Comparison of ENCODE assay signal across 18 cellular contexts in the genomic region with DNA sequence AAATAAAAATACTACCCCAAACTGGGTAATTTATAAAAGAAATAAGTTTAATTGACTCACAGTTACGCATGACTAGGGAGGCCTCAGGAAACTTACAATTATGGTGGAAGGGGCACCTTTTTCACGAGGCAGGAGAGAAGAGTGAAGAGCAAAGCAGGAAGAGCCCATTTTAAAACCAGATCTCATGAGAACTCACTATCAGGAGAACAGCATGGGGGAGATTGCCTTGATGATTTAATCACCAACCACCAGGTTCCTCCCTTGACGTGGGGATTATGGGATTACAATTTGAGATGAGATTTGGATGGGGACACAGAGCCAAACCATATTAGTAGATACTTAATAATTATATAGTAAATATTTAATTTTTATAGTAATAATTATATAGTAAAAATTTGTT. TPM values are rescaled to one million over a fixed set of nuclear protein-coding genes. Genes with fewer than 3 reads are reported as not detected.
DNase-seq lines count a peak whose midpoint lies in the region; ATAC-seq, FAIRE-seq and TF ChIP-seq lines count a peak whose summit lies in the region.
"Had no signal": no experiment of that assay in that cellular context is flagged by ENCODE, and none has a peak within 500 bp of the region (broad histone marks: within the 10 kb centered on the region; RNA-seq: fewer than 3 reads in every experiment).

No MANE protein-coding gene starts in this region.

- no peaks in the 10 kb centered on the region for H3K27me3 Mint-ChIP-seq in CD14-positive monocyte (ENCODE audit: low read depth in 3 of 3)
- H3K27me3 Mint-ChIP-seq in activated naive CD8-positive, alpha-beta T cell treated with anti-CD3 and anti-CD28 coated beads, Interleukin-2, amount 50 U/mL, for 24 hours = no peaks in the 10 kb centered on the region
- H3K27me3 Mint-ChIP-seq: CD8-positive, alpha-beta memory T cell had no signal

- intact Hi-C loops in CD14-positive monocyte (cut with micrococcal nuclease) (no loop called here), K562 (cut with micrococcal nuclease) (no loop called here), HepG2 (cut with micrococcal nuclease; ENCODE audit: unreplicated experiment) (loop anchor here (2.0 to 5.0 kb wide), 2 partner anchors 50 to 257 kb away; no protein-coding TSS in a partner anchor)

- TF ChIP-seq EP300 in K562 (IDR thresholded peaks at IDR 0.05; ENCODE audit: low read length) (no peak), HepG2 (IDR thresholded peaks at IDR 0.05; ENCODE audit: low read depth in 2 of 2, low read length in 2 of 2) (no peak), HepG2 (CRISPR knock-in tag; IDR thresholded peaks at IDR 0.05; ENCODE audit: borderline replicate concordance) (no peak)

- H4K20me1 ChIP-seq in K562 (replicated peaks; ENCODE audit: control insufficient read depth, insufficient read depth, low read length) (no peaks in the 10 kb centered on the region), HepG2 (ENCODE audit: insufficient read depth, low read length) (no peaks in the 10 kb centered on the region), osteoblast (ENCODE audit: insufficient read depth, low read length) (no peaks in the 10 kb centered on the region)

- DNase-seq in CD14-positive monocyte (ENCODE audit: low spot score) (no peak), K562 (ENCODE audit: extremely low read depth in 1 of 4, low spot score in 3 of 4) (no peak), HepG2 (ENCODE audit: low spot score) (no peak), osteoblast (ENCODE audit: insufficient read length, low spot score, missing footprints) (no peak)
- no peak for DNase-seq in activated naive CD8-positive, alpha-beta T cell treated with anti-CD3 and anti-CD28 coated beads, Interleukin-2, amount 50 U/mL, for 24 hours
- DNase-seq: CD8-positive, alpha-beta memory T cell; NCI-H1417 treated with DMSO at 0.1 percent for 48 hours; NCI-H1930; NCI-H526 treated with DMSO at 0.1 percent for 48 hours; NK-92 treated with Interleukin-12 subunit alpha and Interleukin-12 subunit beta, amount 100 ng/mL, for 24 hours had no signal

- H3K9me3 Mint-ChIP-seq in CD14-positive monocyte = peaks cover 2 to 16% (median 5%) of the 10 kb centered on the region in 7 donors
- peaks cover 8% of the 10 kb centered on the region for H3K9me3 Mint-ChIP-seq in activated naive CD8-positive, alpha-beta T cell treated with anti-CD3 and anti-CD28 coated beads, Interleukin-2, amount 50 U/mL, for 24 hours

- POLR2A ChIA-PET in K562 (lab: Yijun Ruan, JAX) (no interaction called here), HepG2 (lab: Yijun Ruan, JAX) (interaction anchor here (1.2 to 3.7 kb wide), 4 partner anchors 10 to 198 kb away, joined by 3 to 32 read pairs (median 12); a partner anchor contains a TSS)

- H3K4me1 ChIP-seq in K562 (replicated peaks in 1 of 2; ENCODE audit: control insufficient read depth in 2 of 2, insufficient read depth in 2 of 2, low read length in 2 of 2) = peaks cover 0 to 7% of the 10 kb centered on the region in 2 experiments; a peak in 2 of 5 replicates
- peaks cover 34% of the 10 kb centered on the region for H3K4me1 ChIP-seq in HepG2 (ENCODE audit: insufficient read depth, low read length)
- H3K4me1 ChIP-seq in osteoblast (ENCODE audit: insufficient read depth, low read length) = peaks cover 7% of the 10 kb centered on the region

- CTCF ChIA-PET in K562 (lab: Yijun Ruan, JAX; ENCODE audit: low intra/inter-chr PET ratio) = no interaction called here
- CTCF ChIA-PET in HepG2 (lab: Yijun Ruan, JAX; ENCODE audit: low intra/inter-chr PET ratio, low total read pairs) = no interaction called here

- no peak for ATAC-seq in K562
- peak; percentile 34 for ATAC-seq in HepG2
- ATAC-seq in activated naive CD8-positive, alpha-beta T cell treated with anti-CD3 and anti-CD28 coated beads, Interleukin-2, amount 50 U/mL, for 24 hours = no peak
- no peak for ATAC-seq in GM21367 (IDR thresholded peaks at IDR 0.05; ENCODE audit: unreplicated experiment)
- no peak for ATAC-seq in HG02938 (IDR thresholded peaks at IDR 0.05; ENCODE audit: unreplicated experiment)
- no peak for ATAC-seq in HG02884 (IDR thresholded peaks at IDR 0.05; ENCODE audit: unreplicated experiment)
- ATAC-seq: Right ventricle myocardium inferior had no signal

- peaks cover 19% of the 10 kb centered on the region for H3K4me1 Mint-ChIP-seq in CD14-positive monocyte
- peaks cover 6% of the 10 kb centered on the region for H3K4me1 Mint-ChIP-seq in activated naive CD8-positive, alpha-beta T cell treated with anti-CD3 and anti-CD28 coated beads, Interleukin-2, amount 50 U/mL, for 24 hours

- FAIRE-seq in K562 (lab: Jason Lieb, UNC) (no peak), HepG2 (lab: Jason Lieb, UNC) (no peak)
- FAIRE-seq: GM12891, GM18507, H54 had no signal

- H3K27ac ChIP-seq in K562 (ENCODE audit: extremely low read depth, low read depth, low read length) (no peak overlapping the region), HepG2 (ENCODE audit: extremely low read length, insufficient read depth, low read length) (peak overlapping the region; percentile 65), osteoblast (ENCODE audit: low read depth, low read length) (peak overlapping the region; percentile 71)
- H3K27ac ChIP-seq: BLaER1 treated with 17β-estradiol and CSF1 and Interleukin-3, amounts not matched to agents 10 nM and 100 nM had no signal

- H3K4me3 ChIP-seq in K562 = no peak overlapping the region
- H3K4me3 ChIP-seq in HepG2 (replicated peaks in 1 of 3; ENCODE audit: insufficient read depth in 1 of 3, low read depth in 2 of 3, low read length in 3 of 3) = no peak overlapping the region
- no peak overlapping the region for H3K4me3 ChIP-seq in osteoblast (ENCODE audit: insufficient read depth, low read length)
- H3K4me3 ChIP-seq: BLaER1 treated with 17β-estradiol and CSF1 and Interleukin-3, amounts not matched to agents 10 nM and 100 nM had no signal

- H3K27me3 ChIP-seq in K562 (ENCODE audit: control insufficient read depth in 2 of 2, insufficient read depth in 2 of 2, low read length in 2 of 2) (no peaks in the 10 kb centered on the region), HepG2 (ENCODE audit: control insufficient read depth in 1 of 2, insufficient read depth in 2 of 2, low read length in 2 of 2) (no peaks in the 10 kb centered on the region), osteoblast (ENCODE audit: insufficient read depth, low read length) (no peaks in the 10 kb centered on the region)
- H3K27me3 ChIP-seq: BLaER1 treated with 17β-estradiol and CSF1 and Interleukin-3, amounts not matched to agents 10 nM and 100 nM had no signal

- H3K9ac ChIP-seq in K562 (ENCODE audit: insufficient read depth in 1 of 2, low read depth in 2 of 2, low read length in 2 of 2) = no peak overlapping the region
- no peak overlapping the region for H3K9ac ChIP-seq in HepG2 (ENCODE audit: insufficient read depth, low read depth, low read length)
- H3K9ac ChIP-seq: BLaER1 treated with 17β-estradiol and CSF1 and Interleukin-3, amounts not matched to agents 10 nM and 100 nM had no signal

- H2AFZ ChIP-seq in K562 (ENCODE audit: low read depth, low read length) (no peak overlapping the region), HepG2 (ENCODE audit: low read length) (no peak overlapping the region), osteoblast (ENCODE audit: low read length) (no peak overlapping the region)

- H3K36me3 Mint-ChIP-seq in CD14-positive monocyte = peaks cover 25 to 35% of the 10 kb centered on the region in 2 donors
- peaks cover 51% of the 10 kb centered on the region for H3K36me3 Mint-ChIP-seq in activated naive CD8-positive, alpha-beta T cell treated with anti-CD3 and anti-CD28 coated beads, Interleukin-2, amount 50 U/mL, for 24 hours (ENCODE audit: low read depth)

- no peak for TF ChIP-seq CTCF in CD14-positive monocyte (IDR thresholded peaks at IDR 0.05)
- no peak for TF ChIP-seq CTCF in K562 (IDR thresholded peaks at IDR 0.05 in 2 of 3, conservative IDR thresholded peaks at IDR 0.05 in 1 of 3; ENCODE audit: insufficient read depth in 2 of 3, low read depth in 1 of 3, low read length in 3 of 3)
- TF ChIP-seq CTCF in HepG2 (CRISPR knock-in tag; IDR thresholded peaks at IDR 0.05) = no peak
- no peak for TF ChIP-seq CTCF in osteoblast (IDR thresholded peaks at IDR 0.05; ENCODE audit: extremely low read depth, low read depth, low read length)

- 67% methylated on average over 3 of the region's 3 CpGs for WGBS in K562 (ENCODE audit: insufficient coverage, low coverage, missing lambda C conversion rate)
- WGBS in HepG2 (ENCODE audit: low lambda C conversion rate) = 94% methylated on average over 3 of the region's 3 CpGs

- in situ Hi-C loops in K562 (cut with MboI) (no loop called here), HepG2 (cut with HindIII; ENCODE audit: extremely low pct_ligation_motif_present, low pct_unique_long_range_greater_than_20kb) (no loop called here)

- BruUV-seq in K562 (replicated peaks; lab: Mats Ljungman, UMichigan) (no TSS peak), HepG2 (replicated peaks; lab: Mats Ljungman, UMichigan) (no TSS peak)

- H3K79me2 ChIP-seq in K562 (ENCODE audit: control insufficient read depth, insufficient read depth, low read length) (peaks cover 71% of the 10 kb centered on the region), HepG2 (ENCODE audit: insufficient read depth, low read length) (peaks cover 32% of the 10 kb centered on the region), osteoblast (ENCODE audit: insufficient read depth, low read length) (peaks cover 44% of the 10 kb centered on the region)

- H3K4me2 ChIP-seq in K562 (ENCODE audit: insufficient read depth, low read length) = no peak overlapping the region
- peak overlapping the region; percentile 42; the same call in 1 of the 2 replicates for H3K4me2 ChIP-seq in HepG2 (ENCODE audit: low read depth, low read length)
- no peak overlapping the region for H3K4me2 ChIP-seq in osteoblast (ENCODE audit: insufficient read depth, low read length)

- no peaks in the 10 kb centered on the region for H3K9me1 ChIP-seq in K562 (ENCODE audit: control insufficient read depth, insufficient read depth, low read length)

- H3K9me3 ChIP-seq in K562 (replicated peaks; ENCODE audit: control insufficient read depth, insufficient read depth, low read depth, low read length) (peaks cover 22% of the 10 kb centered on the region), HepG2 (ENCODE audit: low read length) (peaks cover 15% of the 10 kb centered on the region), osteoblast (ENCODE audit: low read depth, low read length) (no peaks in the 10 kb centered on the region)

- TF ChIP-seq POLR2A in K562 (conservative IDR thresholded peaks at IDR 0.05) (no peak), HepG2 (IDR thresholded peaks at IDR 0.05; ENCODE audit: insufficient read depth in 1 of 2, low read depth in 2 of 2, low read length in 2 of 2) (no peak)

- no peak for TF ChIP-seq RAD21 in K562 (CRISPR knock-in tag; conservative IDR thresholded peaks at IDR 0.05 in 1 of 2, IDR thresholded peaks at IDR 0.05 in 1 of 2)
- no peak for TF ChIP-seq RAD21 in HepG2 (CRISPR knock-in tag; IDR thresholded peaks at IDR 0.05)

- no peak overlapping the region for H3K4me3 Mint-ChIP-seq in CD14-positive monocyte
- no peak overlapping the region for H3K4me3 Mint-ChIP-seq in activated naive CD8-positive, alpha-beta T cell treated with anti-CD3 and anti-CD28 coated beads, Interleukin-2, amount 50 U/mL, for 24 hours
- H3K4me3 Mint-ChIP-seq: CD8-positive, alpha-beta memory T cell had no signal

- H3K36me3 ChIP-seq in K562 (ENCODE audit: control insufficient read depth, insufficient read depth, low read length) (peaks cover 40% of the 10 kb centered on the region), HepG2 (replicated peaks in 1 of 2; ENCODE audit: control insufficient read depth in 1 of 2, insufficient read depth in 2 of 2, low read length in 2 of 2) (peaks cover 6 to 11% of the 10 kb centered on the region in 2 experiments; a peak in 3 of 5 replicates), osteoblast (ENCODE audit: insufficient read depth, low read length) (peaks cover 5% of the 10 kb centered on the region)

- peak overlapping the region; percentile 7 to 89 (median 77) for H3K27ac Mint-ChIP-seq in CD14-positive monocyte
- no peak overlapping the region for H3K27ac Mint-ChIP-seq in activated naive CD8-positive, alpha-beta T cell treated with anti-CD3 and anti-CD28 coated beads, Interleukin-2, amount 50 U/mL, for 24 hours

RNA-seq across cellular contexts. Expression of a gene that starts 10.1 kb away (rescaled TPM):
- 10 to 100 TPM; 29.1 to 30.2 TPM for polyA plus RNA-seq in CD14-positive monocyte
- 16.2 and 28.9 TPM in 2 replicates for total RNA-seq in K562 (2011; cell fraction: chromatin; rRNA removed; ENCODE audit: low replicate concordance)
- total RNA-seq in K562 (2011; cell fraction: nucleolus; rRNA removed) = 30.3 and 34.9 TPM in 2 replicates
- 34.8 and 44.1 TPM in 2 replicates for total RNA-seq in K562 (2011; cell fraction: nucleoplasm; rRNA removed)
- total RNA-seq in K562 (2014; rRNA removed) = 37.8 and 53.7 TPM in 2 replicates
- total RNA-seq in K562 (2014; rRNA removed; fragmentation: Illumina TruSeq; extraction: Trizol) = 68.4 and 73.7 TPM in 2 replicates
- 53.2 and 59.8 TPM in 2 replicates for total RNA-seq in K562 (2015; rRNA removed; fragmentation: Illumina TruSeq; extraction: Trizol)
- total RNA-seq in K562 (2021) = 50.2 and 55.9 TPM in 2 replicates
- polyA plus RNA-seq in K562 (2011; rRNA removed) = 48.3 and 69.5 TPM in 2 replicates
- polyA plus RNA-seq in K562 (2011; cell fraction: cytosol; rRNA removed) = 22.1 and 27.2 TPM in 2 replicates
- 15.0 and 15.3 TPM in 2 replicates for polyA plus RNA-seq in K562 (2011; cell fraction: nucleus; rRNA removed)
- 78.0 and 85.1 TPM in 2 replicates for polyA plus RNA-seq in K562 (2012)
- 47.1 and 53.5 TPM in 2 replicates for polyA plus RNA-seq in K562 (2014; fragmentation: Illumina TruSeq; extraction: Trizol)
- polyA plus RNA-seq in K562 (2014; fragmentation: Nextera tagmentation; extraction: Ambion mirVana) = 10 to 100 TPM; 87.2 to 91.4 TPM
- 46.9 and 54.2 TPM in 2 replicates for polyA plus RNA-seq in K562 (2014; rRNA removed)
- 21.6 and 27.4 TPM in 2 replicates for polyA minus RNA-seq in K562 (2011; rRNA and poly(A)+ RNA removed)
- polyA minus RNA-seq in K562 (2011; cell fraction: cytosol; rRNA and poly(A)+ RNA removed) = 11.4 and 21.0 TPM in 2 replicates
- 5.1 and 8.3 TPM in 2 replicates for polyA minus RNA-seq in K562 (2011; cell fraction: nucleus; rRNA and poly(A)+ RNA removed)
- 35.5 and 37.7 TPM in 2 replicates for total RNA-seq in HepG2 (2016; rRNA removed; fragmentation: Illumina TruSeq; extraction: Trizol)
- total RNA-seq in HepG2 (2016; cell fraction: cytosol; rRNA removed; fragmentation: Illumina TruSeq; extraction: Trizol; ENCODE audit: low read depth) = 44.0 and 52.2 TPM in 2 replicates
- 36.2 and 41.7 TPM in 2 replicates for total RNA-seq in HepG2 (2016; cell fraction: insoluble cytoplasmic fraction; rRNA removed; fragmentation: Illumina TruSeq; extraction: Trizol)
- 50.6 and 52.5 TPM in 2 replicates for total RNA-seq in HepG2 (2016; cell fraction: membrane; rRNA removed; fragmentation: Illumina TruSeq; extraction: Trizol)
- 19.8 and 23.3 TPM in 2 replicates for total RNA-seq in HepG2 (2016; cell fraction: nucleus; rRNA removed; fragmentation: Illumina TruSeq; extraction: Trizol)
- 23.4 and 24.5 TPM in 2 replicates for polyA plus RNA-seq in HepG2 (2011; rRNA removed)
- 12.7 and 14.1 TPM in 2 replicates for polyA plus RNA-seq in HepG2 (2011; cell fraction: cytosol; rRNA removed)
- polyA plus RNA-seq in HepG2 (2011; cell fraction: nucleus; rRNA removed) = 3.9 and 5.2 TPM in 2 replicates
- 40.0 and 43.1 TPM in 2 replicates for polyA plus RNA-seq in HepG2 (2012)
- 65.0 and 79.1 TPM in 2 replicates for polyA plus RNA-seq in HepG2 (2016; cell fraction: cytosol; fragmentation: Illumina TruSeq; extraction: Trizol; ENCODE audit: low read depth)
- 46.6 and 50.9 TPM in 2 replicates for polyA plus RNA-seq in HepG2 (2016; cell fraction: insoluble cytoplasmic fraction; fragmentation: Illumina TruSeq; extraction: Trizol; ENCODE audit: low read depth)
- 52.5 and 57.2 TPM in 2 replicates for polyA plus RNA-seq in HepG2 (2016; cell fraction: membrane; fragmentation: Illumina TruSeq; extraction: Trizol; ENCODE audit: low read depth)
- 52.6 and 60.4 TPM in 2 replicates for polyA plus RNA-seq in HepG2 (2016; cell fraction: nucleus; fragmentation: Illumina TruSeq; extraction: Trizol; ENCODE audit: insufficient read depth, low read depth)
- polyA minus RNA-seq in HepG2 (2011; rRNA and poly(A)+ RNA removed; ENCODE audit: low replicate concordance) = 25.6 and 28.4 TPM in 2 replicates
- 13.2 and 14.0 TPM in 2 replicates for polyA minus RNA-seq in HepG2 (2011; cell fraction: cytosol; rRNA and poly(A)+ RNA removed)
- polyA minus RNA-seq in HepG2 (2011; cell fraction: nucleus; rRNA and poly(A)+ RNA removed) = 5.6 and 6.4 TPM in 2 replicates
- 25.6 and 26.4 TPM in 2 replicates for total RNA-seq in osteoblast

RNA-seq across cellular contexts. Expression of a gene that starts 51.5 kb away (rescaled TPM):
- 100 to 1,000 TPM; 457 to 499 TPM for polyA plus RNA-seq in CD14-positive monocyte
- 106 and 238 TPM in 2 replicates for total RNA-seq in K562 (2011; cell fraction: chromatin; rRNA removed; ENCODE audit: low replicate concordance)
- 61.5 and 87.0 TPM in 2 replicates for total RNA-seq in K562 (2011; cell fraction: nucleolus; rRNA removed)
- total RNA-seq in K562 (2011; cell fraction: nucleoplasm; rRNA removed) = 180 and 303 TPM in 2 replicates
- total RNA-seq in K562 (2014; rRNA removed) = 434 and 562 TPM in 2 replicates
- total RNA-seq in K562 (2014; rRNA removed; fragmentation: Illumina TruSeq; extraction: Trizol) = 257 and 281 TPM in 2 replicates
- total RNA-seq in K562 (2015; rRNA removed; fragmentation: Illumina TruSeq; extraction: Trizol) = 305 and 313 TPM in 2 replicates
- total RNA-seq in K562 (2021) = 276 and 281 TPM in 2 replicates
- 348 and 408 TPM in 2 replicates for polyA plus RNA-seq in K562 (2011; rRNA removed)
- 357 and 381 TPM in 2 replicates for polyA plus RNA-seq in K562 (2011; cell fraction: cytosol; rRNA removed)
- 305 and 318 TPM in 2 replicates for polyA plus RNA-seq in K562 (2011; cell fraction: nucleus; rRNA removed)
- 235 and 382 TPM in 2 replicates for polyA plus RNA-seq in K562 (2012)
- polyA plus RNA-seq in K562 (2014; fragmentation: Illumina TruSeq; extraction: Trizol) = 447 and 618 TPM in 2 replicates
- polyA plus RNA-seq in K562 (2014; fragmentation: Nextera tagmentation; extraction: Ambion mirVana) = 100 to 1,000 TPM; 191 to 202 TPM
- polyA plus RNA-seq in K562 (2014; rRNA removed) = 292 and 329 TPM in 2 replicates
- 278 and 307 TPM in 2 replicates for polyA minus RNA-seq in K562 (2011; rRNA and poly(A)+ RNA removed)
- 149 and 195 TPM in 2 replicates for polyA minus RNA-seq in K562 (2011; cell fraction: cytosol; rRNA and poly(A)+ RNA removed)
- 123 and 159 TPM in 2 replicates for polyA minus RNA-seq in K562 (2011; cell fraction: nucleus; rRNA and poly(A)+ RNA removed)
- 224 and 265 TPM in 2 replicates for total RNA-seq in HepG2 (2016; rRNA removed; fragmentation: Illumina TruSeq; extraction: Trizol)
- total RNA-seq in HepG2 (2016; cell fraction: cytosol; rRNA removed; fragmentation: Illumina TruSeq; extraction: Trizol; ENCODE audit: low read depth) = 200 and 234 TPM in 2 replicates
- total RNA-seq in HepG2 (2016; cell fraction: insoluble cytoplasmic fraction; rRNA removed; fragmentation: Illumina TruSeq; extraction: Trizol) = 227 and 267 TPM in 2 replicates
- total RNA-seq in HepG2 (2016; cell fraction: membrane; rRNA removed; fragmentation: Illumina TruSeq; extraction: Trizol) = 313 and 352 TPM in 2 replicates
- 161 and 168 TPM in 2 replicates for total RNA-seq in HepG2 (2016; cell fraction: nucleus; rRNA removed; fragmentation: Illumina TruSeq; extraction: Trizol)
- 217 and 293 TPM in 2 replicates for polyA plus RNA-seq in HepG2 (2011; rRNA removed)
- polyA plus RNA-seq in HepG2 (2011; cell fraction: cytosol; rRNA removed) = 183 and 224 TPM in 2 replicates
- 279 and 296 TPM in 2 replicates for polyA plus RNA-seq in HepG2 (2011; cell fraction: nucleus; rRNA removed)
- polyA plus RNA-seq in HepG2 (2012) = 192 and 199 TPM in 2 replicates
- polyA plus RNA-seq in HepG2 (2016; cell fraction: cytosol; fragmentation: Illumina TruSeq; extraction: Trizol; ENCODE audit: low read depth) = 303 and 369 TPM in 2 replicates
- polyA plus RNA-seq in HepG2 (2016; cell fraction: insoluble cytoplasmic fraction; fragmentation: Illumina TruSeq; extraction: Trizol; ENCODE audit: low read depth) = 331 and 333 TPM in 2 replicates
- 340 and 387 TPM in 2 replicates for polyA plus RNA-seq in HepG2 (2016; cell fraction: membrane; fragmentation: Illumina TruSeq; extraction: Trizol; ENCODE audit: low read depth)
- 220 and 222 TPM in 2 replicates for polyA plus RNA-seq in HepG2 (2016; cell fraction: nucleus; fragmentation: Illumina TruSeq; extraction: Trizol; ENCODE audit: insufficient read depth, low read depth)
- polyA minus RNA-seq in HepG2 (2011; rRNA and poly(A)+ RNA removed; ENCODE audit: low replicate concordance) = 111 and 172 TPM in 2 replicates
- 129 and 148 TPM in 2 replicates for polyA minus RNA-seq in HepG2 (2011; cell fraction: cytosol; rRNA and poly(A)+ RNA removed)
- 307 and 340 TPM in 2 replicates for polyA minus RNA-seq in HepG2 (2011; cell fraction: nucleus; rRNA and poly(A)+ RNA removed)
- 390 and 426 TPM in 2 replicates for total RNA-seq in osteoblast
